8 cellular contexts compared by ENCODE assay signal in the genomic region with DNA sequence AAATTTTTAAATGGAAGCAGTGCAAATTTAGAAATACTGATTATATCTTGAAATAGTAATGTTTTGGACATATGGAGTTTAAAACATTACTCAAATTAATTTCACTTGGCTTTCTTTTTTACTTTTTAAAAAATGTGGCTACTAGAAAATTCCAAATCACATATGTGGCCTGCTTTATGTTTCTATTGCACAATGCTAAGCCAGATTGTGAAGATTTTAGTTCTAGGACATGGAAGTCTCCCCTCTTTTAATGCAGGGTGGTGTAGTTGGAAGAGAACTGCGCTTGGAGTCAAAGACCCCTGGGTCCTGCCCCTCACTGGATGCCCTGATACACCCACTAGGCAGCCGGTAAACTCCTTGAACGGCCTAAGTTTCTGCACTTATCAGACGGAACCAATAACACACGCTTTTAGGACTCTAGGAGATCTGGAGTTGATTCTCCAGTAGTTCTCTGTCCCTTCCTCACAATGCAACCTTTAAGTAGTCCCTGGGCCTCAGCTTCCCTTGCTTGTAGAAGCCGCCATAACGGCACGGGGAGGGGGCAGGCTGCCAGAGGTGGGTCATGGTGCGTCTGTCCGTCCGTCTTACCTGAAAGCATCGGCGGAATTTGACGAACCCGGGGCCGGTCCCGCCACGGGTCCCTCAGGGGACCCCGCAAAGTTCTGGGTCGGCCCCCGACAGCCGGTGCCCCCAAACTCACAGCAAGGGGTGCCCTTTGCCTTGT. TPM values are rescaled to one million over a fixed set of nuclear protein-coding genes. Genes with fewer than 3 reads are reported as not detected.
DNase-seq lines count a peak whose midpoint lies in the region; ATAC-seq and TF ChIP-seq lines count a peak whose summit lies in the region.

No MANE protein-coding gene starts in this region.

- no peaks in the 10 kb centered on the region for H3K9me3 Mint-ChIP-seq in activated naive CD4-positive, alpha-beta T cell treated with anti-CD3 and anti-CD28 coated beads, Interleukin-2, amount 50 U/mL, for 24 hours

- no peak for ATAC-seq in GM18868 (IDR thresholded peaks at IDR 0.05; ENCODE audit: unreplicated experiment)

- H3K27ac ChIP-seq in Peyer's patch (peak overlapping the region in 3 of 4 donors; percentile 77 to 86 (median 80)), muscle layer of colon (ENCODE audit: low read depth, low read length) (peak overlapping the region; percentile 95)
- peak overlapping the region; percentile 96 for H3K27ac ChIP-seq in effector memory CD4-positive, alpha-beta T cell (ENCODE audit: insufficient read depth, low read length, poor library complexity, severe bottlenecking)

- H3K27me3 Mint-ChIP-seq in activated naive CD4-positive, alpha-beta T cell treated with anti-CD3 and anti-CD28 coated beads, Interleukin-2, amount 50 U/mL, for 24 hours: no peaks in the 10 kb centered on the region

- H3K4me1 ChIP-seq in Peyer's patch: peaks cover 0 to 12% (median 5%) of the 10 kb centered on the region in 4 donors
- H3K4me1 ChIP-seq in effector memory CD4-positive, alpha-beta T cell (ENCODE audit: control insufficient read depth, insufficient read depth, low read length, poor library complexity, severe bottlenecking): peaks cover 14% of the 10 kb centered on the region
- peaks cover 10% of the 10 kb centered on the region for H3K4me1 ChIP-seq in muscle layer of colon (ENCODE audit: insufficient read depth, low read length)

- no peaks in the 10 kb centered on the region for H3K36me3 Mint-ChIP-seq in activated naive CD4-positive, alpha-beta T cell treated with anti-CD3 and anti-CD28 coated beads, Interleukin-2, amount 50 U/mL, for 24 hours

- peaks cover 15% of the 10 kb centered on the region for H3K4me1 Mint-ChIP-seq in activated naive CD4-positive, alpha-beta T cell treated with anti-CD3 and anti-CD28 coated beads, Interleukin-2, amount 50 U/mL, for 24 hours

- DNase-seq in activated naive CD4-positive, alpha-beta T cell (lab: John Stamatoyannopoulos, UW): no peak
- DNase-seq in Peyer's patch (no peak), cortex of kidney (lab: John Stamatoyannopoulos, UW) (no peak)
- DNase-seq in effector memory CD4-positive, alpha-beta T cell: no peak
- no peak for DNase-seq in stimulated activated CD4-positive, alpha-beta T cell treated with anti-CD3 and anti-CD28 coated beads, Interleukin-2, amount 100 ng/mL, for 48 hours

- peak overlapping the region; percentile 93 for H3K4me3 Mint-ChIP-seq in activated naive CD4-positive, alpha-beta T cell treated with anti-CD3 and anti-CD28 coated beads, Interleukin-2, amount 50 U/mL, for 24 hours

- peak overlapping the region; percentile 98 for H3K27ac Mint-ChIP-seq in activated naive CD4-positive, alpha-beta T cell treated with anti-CD3 and anti-CD28 coated beads, Interleukin-2, amount 50 U/mL, for 24 hours

- no peak for TF ChIP-seq POLR2A in Peyer's patch (IDR thresholded peaks at IDR 0.05)

- peak overlapping the region; percentile 60 for H3K9ac ChIP-seq in muscle layer of colon (ENCODE audit: low read length)

- no peaks in the 10 kb centered on the region for H3K9me3 ChIP-seq in Peyer's patch
- H3K9me3 ChIP-seq in effector memory CD4-positive, alpha-beta T cell (ENCODE audit: control insufficient read depth, low read length): no peaks in the 10 kb centered on the region
- no peaks in the 10 kb centered on the region for H3K9me3 ChIP-seq in muscle layer of colon (ENCODE audit: low read length)

- TF ChIP-seq CTCF in Peyer's patch (IDR thresholded peaks at IDR 0.05): no peak

- no peaks in the 10 kb centered on the region for H3K27me3 ChIP-seq in Peyer's patch
- H3K27me3 ChIP-seq in effector memory CD4-positive, alpha-beta T cell (replicated peaks; ENCODE audit: control insufficient read depth, insufficient read depth, low read length, poor library complexity, severe bottlenecking): no peaks in the 10 kb centered on the region
- H3K27me3 ChIP-seq in muscle layer of colon (ENCODE audit: control insufficient read depth in 1 of 2, insufficient read depth in 2 of 2, low read length in 2 of 2): no peaks in the 10 kb centered on the region

- H3K36me3 ChIP-seq in Peyer's patch (no peaks in the 10 kb centered on the region), muscle layer of colon (ENCODE audit: insufficient read depth, low read length) (no peaks in the 10 kb centered on the region)
- H3K36me3 ChIP-seq in effector memory CD4-positive, alpha-beta T cell (ENCODE audit: control insufficient read depth, insufficient read depth, low read length): no peaks in the 10 kb centered on the region

- peak overlapping the region; percentile 65 to 89 (median 76) for H3K4me3 ChIP-seq in Peyer's patch
- peak overlapping the region; percentile 84 for H3K4me3 ChIP-seq in effector memory CD4-positive, alpha-beta T cell (ENCODE audit: insufficient read depth, low read depth, low read length, poor library complexity, severe bottlenecking)
- H3K4me3 ChIP-seq in muscle layer of colon (ENCODE audit: low read depth in 1 of 2, low read length in 2 of 2): peak overlapping the region; percentile 75 to 97

RNA-seq across cellular contexts. Expression of gene FAM227A, which starts 0.5 kb away (rescaled TPM):
- 10 to 100 TPM in 1 of 4 donors, 1 to 10 TPM in 1, not detected in 2; 2.6 to 18.2 TPM for total RNA-seq in Peyer's patch

RNA-seq across cellular contexts. Expression of gene CBY1, which starts 0.7 kb away (rescaled TPM):
- 10 to 100 TPM in 2 of 4 donors, 1 to 10 TPM in 2; 6.6 to 19.5 (median 12.3) TPM for total RNA-seq in Peyer's patch

RNA-seq across cellular contexts. Expression of gene TOMM22, which starts 26.1 kb away (rescaled TPM):
- 10 to 100 TPM; 19.6 to 35.5 (median 28.9) TPM for total RNA-seq in Peyer's patch

RNA-seq across cellular contexts. Expression of gene JOSD1, which starts 45.0 kb away (rescaled TPM):
- total RNA-seq in Peyer's patch: 100 to 1,000 TPM in 3 of 4 donors, 10 to 100 TPM in 1; 77.6 to 156 (median 121) TPM

RNA-seq across cellular contexts. Expression of gene GTPBP1, which starts 50.0 kb away (rescaled TPM):
- 100 to 1,000 TPM in 3 of 4 donors, 10 to 100 TPM in 1; 72.5 to 182 (median 131) TPM for total RNA-seq in Peyer's patch
